9 cellular contexts compared by ENCODE assay signal in genomic region chr16:89685916-89686315, GRCh38. TPM values are rescaled to one million over a fixed set of nuclear protein-coding genes. Genes with fewer than 3 reads are reported as not detected.
DNase-seq lines count a peak whose midpoint lies in the region; ATAC-seq and TF ChIP-seq lines count a peak whose summit lies in the region.
"Had no signal": no experiment of that assay in that cellular context is flagged by ENCODE, and none has a peak within 500 bp of the region (broad histone marks: within the 10 kb centered on the region; RNA-seq: fewer than 3 reads in every experiment).

No MANE protein-coding gene starts in this region.

- peaks cover 6% of the 10 kb centered on the region for H3K36me3 Mint-ChIP-seq in activated T-cell treated with anti-CD3 and anti-CD28 coated beads, Interleukin-2, amount 50 U/mL, for 4 hours (ENCODE audit: insufficient read depth)
- H3K36me3 Mint-ChIP-seq in T-helper 17 cell (ENCODE audit: low read depth) (no peaks in the 10 kb centered on the region), immature natural killer cell (peaks cover 0 to 8% (median 5%) of the 10 kb centered on the region in 3 donors)

- no peak for DNase-seq in activated T-cell treated with anti-CD3 and anti-CD28 coated beads, Interleukin-2, amount 50 U/mL, for 4 hours
- DNase-seq in activated T-cell treated with anti-CD3 and anti-CD28 coated beads for 4 hours (no peak), T-helper 17 cell (no peak), immature natural killer cell (no peak), stomach (no peak), posterior vena cava (ENCODE audit: low spot score) (no peak), thyroid gland (no peak)
- DNase-seq in activated CD8-positive, alpha-beta memory T cell treated with anti-CD3 and anti-CD28 coated beads for 24 hours = no peak

- peak overlapping the region; percentile 78 for H3K27ac Mint-ChIP-seq in T-helper 17 cell
- H3K27ac Mint-ChIP-seq in immature natural killer cell = peak overlapping the region in 2 of 6 donors; percentile 24 to 53

- no peak for TF ChIP-seq POLR2A in stomach (IDR thresholded peaks at IDR 0.05)
- no peak for TF ChIP-seq POLR2A in thyroid gland (IDR thresholded peaks at IDR 0.05)

- H3K4me3 ChIP-seq in stomach (peak overlapping the region in 3 of 4 donors; percentile 68 to 92 (median 72)), thyroid gland (replicated peaks in 1 of 3) (peak overlapping the region in 1 of 3 donors; percentile 59)

- WGBS in stomach, 5 donors = 75 to 100% (median 97%) methylated on average over 1 of the region's 1 CpG
- WGBS in thyroid gland, 2 donors = 71 to 86% methylated on average over 1 of the region's 1 CpG

- intact Hi-C loops in stomach (cut with DNase I; ENCODE audit: low total_unique reads) (no loop called here), posterior vena cava (cut with DNase I) (no loop called here), thyroid gland (cut with DNase I) (no loop called here)

- ATAC-seq in activated T-cell treated with anti-CD3 and anti-CD28 coated beads, Interleukin-2, amount 50 U/mL, for 4 hours = no peak
- ATAC-seq in T-helper 17 cell = no peak

- H3K4me1 ChIP-seq in stomach = peaks cover 12 to 33% (median 29%) of the 10 kb centered on the region in 4 donors
- H3K4me1 ChIP-seq in thyroid gland = peaks cover 8 to 11% of the 10 kb centered on the region in 2 donors

- H3K4me1 Mint-ChIP-seq in activated T-cell treated with anti-CD3 and anti-CD28 coated beads, Interleukin-2, amount 50 U/mL, for 4 hours (ENCODE audit: low read depth) = peaks cover 9% of the 10 kb centered on the region
- H3K4me1 Mint-ChIP-seq in T-helper 17 cell (peaks cover 9% of the 10 kb centered on the region), immature natural killer cell (peaks cover 9 to 25% of the 10 kb centered on the region in 2 donors)

- H3K27ac ChIP-seq in stomach (no peak overlapping the region), thyroid gland (no peak overlapping the region)

- H3K27me3 ChIP-seq in stomach (no peaks in the 10 kb centered on the region), thyroid gland (no peaks in the 10 kb centered on the region)
- H3K27me3 ChIP-seq: brain microvascular endothelial cell had no signal

- TF ChIP-seq CTCF in stomach (IDR thresholded peaks at IDR 0.05) = no peak
- TF ChIP-seq CTCF in thyroid gland (IDR thresholded peaks at IDR 0.05) = no peak

- no peaks in the 10 kb centered on the region for H3K27me3 Mint-ChIP-seq in activated T-cell treated with anti-CD3 and anti-CD28 coated beads, Interleukin-2, amount 50 U/mL, for 4 hours (ENCODE audit: low read depth)
- H3K27me3 Mint-ChIP-seq in T-helper 17 cell (no peaks in the 10 kb centered on the region), immature natural killer cell (ENCODE audit: low read depth in 3 of 3) (peaks cover 2 to 11% (median 2%) of the 10 kb centered on the region in 3 donors)

- no peaks in the 10 kb centered on the region for H3K9me3 Mint-ChIP-seq in activated T-cell treated with anti-CD3 and anti-CD28 coated beads, Interleukin-2, amount 50 U/mL, for 4 hours
- H3K9me3 Mint-ChIP-seq in immature natural killer cell = no peaks in the 10 kb centered on the region

- no peaks in the 10 kb centered on the region for H3K9me3 ChIP-seq in T-helper 17 cell (ENCODE audit: control insufficient read depth, low read length, poor library complexity, severe bottlenecking)
- H3K9me3 ChIP-seq in stomach = no peaks in the 10 kb centered on the region
- no peaks in the 10 kb centered on the region for H3K9me3 ChIP-seq in thyroid gland

- H3K36me3 ChIP-seq in stomach (peaks cover 0 to 21% (median 19%) of the 10 kb centered on the region in 4 donors), thyroid gland (peaks cover 0 to 5% of the 10 kb centered on the region in 2 donors)

- H3K4me3 Mint-ChIP-seq in activated T-cell treated with anti-CD3 and anti-CD28 coated beads, Interleukin-2, amount 50 U/mL, for 4 hours = peak overlapping the region; percentile 62
- H3K4me3 Mint-ChIP-seq in T-helper 17 cell (peak overlapping the region; percentile 96), immature natural killer cell (peak overlapping the region; percentile 53 to 90 (median 59))

- TF ChIP-seq EP300 in stomach (IDR thresholded peaks at IDR 0.05) = no peak

RNA-seq across cellular contexts. Expression of gene CDK10, which starts 0.6 kb away (rescaled TPM):
- 10 to 100 TPM; 76.3 to 82.5 (median 81.9) TPM for total RNA-seq in activated T-cell treated with anti-CD3 and anti-CD28 coated beads, Interleukin-2, amount 50 U/mL, for 4 hours
- 10 to 100 TPM; 83.0 to 86.0 TPM for total RNA-seq in T-helper 17 cell
- polyA plus RNA-seq in immature natural killer cell = 10 to 100 TPM; 28.0 to 42.7 (median 35.2) TPM
- 100 to 1,000 TPM in 3 of 5 donors, 10 to 100 TPM in 2; 40.9 to 256 (median 133) TPM for total RNA-seq in stomach
- 100 to 1,000 TPM in 1 of 3 donors, 10 to 100 TPM in 2; 60.0 to 106 (median 67.1) TPM for polyA plus RNA-seq in stomach
- total RNA-seq in posterior vena cava = 10 to 100 TPM; 33.7 to 37.5 TPM
- total RNA-seq in thyroid gland = 100 to 1,000 TPM in 1 of 4 donors, 10 to 100 TPM in 3; 88.7 to 109 (median 91.3) TPM

RNA-seq across cellular contexts. Expression of gene SPATA2L, which starts 15.6 kb away (rescaled TPM):
- total RNA-seq in activated T-cell treated with anti-CD3 and anti-CD28 coated beads, Interleukin-2, amount 50 U/mL, for 4 hours = 10 to 100 TPM; 13.6 to 16.4 (median 14.3) TPM
- total RNA-seq in T-helper 17 cell (10 to 100 TPM; 20.6 to 30.8 TPM), stomach (10 to 100 TPM in 3 of 5 donors, 1 to 10 TPM in 1, not detected in 1; 9.7 to 41.4 (median 32.3) TPM), posterior vena cava (10 to 100 TPM in 1 of 2 donors, 1 to 10 TPM in 1; 7.9 to 13.0 TPM), thyroid gland (10 to 100 TPM; 22.4 to 31.9 (median 27.7) TPM)
- polyA plus RNA-seq in immature natural killer cell (10 to 100 TPM in 2 of 3 donors, 1 to 10 TPM in 1; 4.7 to 14.5 (median 13.4) TPM), stomach (10 to 100 TPM; 10.6 to 12.8 (median 12.2) TPM)

RNA-seq across cellular contexts. Expression of gene SPATA33, which starts 28.3 kb away (rescaled TPM):
- total RNA-seq in activated T-cell treated with anti-CD3 and anti-CD28 coated beads, Interleukin-2, amount 50 U/mL, for 4 hours = 10 to 100 TPM in 1 of 3 donors, 1 to 10 TPM in 2; 7.5 to 11.8 (median 8.0) TPM
- total RNA-seq in T-helper 17 cell (10 to 100 TPM in 1 of 2 donors, 1 to 10 TPM in 1; 8.3 to 10.1 TPM), stomach (100 to 1,000 TPM in 1 of 5 donors, 10 to 100 TPM in 2, 1 to 10 TPM in 2; 3.2 to 181 (median 12.3) TPM), posterior vena cava (1 to 10 TPM; 5.0 to 5.8 TPM), thyroid gland (1 to 10 TPM; 6.0 to 8.9 (median 7.5) TPM)
- polyA plus RNA-seq in immature natural killer cell (1 to 10 TPM; 1.8 to 6.8 (median 4.7) TPM), stomach (10 to 100 TPM in 1 of 3 donors, 1 to 10 TPM in 2; 6.4 to 21.2 (median 9.9) TPM)

RNA-seq across cellular contexts. Expression of gene CHMP1A, which starts 28.4 kb away (rescaled TPM):
- 100 to 1,000 TPM; 108 to 111 (median 108) TPM for total RNA-seq in activated T-cell treated with anti-CD3 and anti-CD28 coated beads, Interleukin-2, amount 50 U/mL, for 4 hours
- total RNA-seq in T-helper 17 cell (10 to 100 TPM; 75.3 to 76.9 TPM), stomach (100 to 1,000 TPM in 1 of 5 donors, 10 to 100 TPM in 4; 20.1 to 146 (median 61.7) TPM), posterior vena cava (10 to 100 TPM; 47.1 to 59.8 TPM), thyroid gland (10 to 100 TPM; 66.8 to 95.1 (median 76.0) TPM)
- polyA plus RNA-seq in immature natural killer cell (100 to 1,000 TPM; 102 to 111 (median 103) TPM), stomach (100 to 1,000 TPM in 1 of 3 donors, 10 to 100 TPM in 2; 56.4 to 106 (median 62.1) TPM)

RNA-seq across cellular contexts. Expression of gene VPS9D1, which starts 34.8 kb away (rescaled TPM):
- 1 to 10 TPM; 2.2 to 4.8 (median 2.9) TPM for total RNA-seq in activated T-cell treated with anti-CD3 and anti-CD28 coated beads, Interleukin-2, amount 50 U/mL, for 4 hours
- total RNA-seq in T-helper 17 cell (10 to 100 TPM; 18.8 to 23.2 TPM), stomach (10 to 100 TPM in 2 of 5 donors, 1 to 10 TPM in 3; 2.7 to 43.2 (median 4.3) TPM), posterior vena cava (10 to 100 TPM in 1 of 2 donors, 1 to 10 TPM in 1; 8.4 to 11.8 TPM), thyroid gland (10 to 100 TPM in 1 of 4 donors, 1 to 10 TPM in 3; 3.1 to 15.6 (median 9.0) TPM)
- polyA plus RNA-seq in immature natural killer cell (1 to 10 TPM in 1 of 3 donors, under 1 TPM in 2; 0.65 to 1.3 (median 0.96) TPM), stomach (10 to 100 TPM in 2 of 3 donors, 1 to 10 TPM in 1; 6.3 to 23.7 (median 11.4) TPM)
